Comparison of ENCODE assay signal across 24 cellular contexts in genomic region chr10:14669576-14669975, GRCh38.
"Had no signal": no experiment of that assay in that cellular context is flagged by ENCODE, and none has a peak within 500 bp of the region (broad histone marks: within the 10 kb centered on the region; RNA-seq: fewer than 3 reads in every experiment).

No MANE protein-coding gene starts in this region.

- H3K27ac Mint-ChIP-seq: activated CD4-positive, alpha-beta memory T cell treated with anti-CD3 and anti-CD28 coated beads for 36 hours; activated naive CD4-positive, alpha-beta T cell treated with anti-CD3 and anti-CD28 coated beads for 36 hours; activated naive CD8-positive, alpha-beta T cell treated with anti-CD3 and anti-CD28 coated beads, Interleukin-2, amount 50 U/mL, for 24 hours; activated T-helper 2 cell treated with anti-CD3 and anti-CD28 coated beads, Interferon-gamma antibody, Interleukin-2, Interleukin-4, amounts not matched to agents 10 μg/mL and 5 μg/mL and 100 μg/mL, durations not matched to agents 14 hours and 24 hours and 36 hours; stimulated activated naive CD8-positive, alpha-beta T cell treated with anti-CD3 and anti-CD28 coated beads, Interleukin-15, Interleukin-2, amounts not matched to agents 100 ng/mL and 50 ng/mL, for 24 hours; WTC11 had no signal

- ATAC-seq: activated naive CD8-positive, alpha-beta T cell treated with anti-CD3 and anti-CD28 coated beads, Interleukin-2, amount 50 U/mL, for 24 hours; foreskin keratinocyte; left lobe of liver; WTC11 had no signal

- H3K4me3 Mint-ChIP-seq: activated CD4-positive, alpha-beta memory T cell treated with anti-CD3 and anti-CD28 coated beads for 36 hours; activated naive CD4-positive, alpha-beta T cell treated with anti-CD3 and anti-CD28 coated beads for 36 hours; activated naive CD8-positive, alpha-beta T cell treated with anti-CD3 and anti-CD28 coated beads, Interleukin-2, amount 50 U/mL, for 24 hours; brain; stimulated activated naive CD8-positive, alpha-beta T cell treated with anti-CD3 and anti-CD28 coated beads, Interleukin-15, Interleukin-2, amounts not matched to agents 100 ng/mL and 50 ng/mL, for 24 hours; WTC11 had no signal

- DNase-seq: activated CD4-positive, alpha-beta memory T cell treated with anti-CD3 and anti-CD28 coated beads for 36 hours; activated CD4-positive, alpha-beta T cell treated with anti-CD3 and anti-CD28 coated beads for 4 hours; activated naive CD4-positive, alpha-beta T cell treated with anti-CD3 and anti-CD28 coated beads for 36 hours; activated naive CD8-positive, alpha-beta T cell treated with anti-CD3 and anti-CD28 coated beads, Interleukin-2, amount 50 U/mL, for 24 hours; activated T-cell treated with anti-CD3 and anti-CD28 coated beads, Interleukin-2, amount 50 U/mL, for 1 hour; anterior cingulate cortex; caudate nucleus; dorsolateral prefrontal cortex; foreskin keratinocyte; glutamatergic neuron; hypothalamus; islet precursor cell; midbrain; trophoblast cell had no signal

- H3K36me3 Mint-ChIP-seq: brain, WTC11 had no signal

- H3K27me3 Mint-ChIP-seq: activated CD4-positive, alpha-beta memory T cell treated with anti-CD3 and anti-CD28 coated beads for 36 hours; activated naive CD8-positive, alpha-beta T cell treated with anti-CD3 and anti-CD28 coated beads, Interleukin-2, amount 50 U/mL, for 24 hours; stimulated activated naive CD8-positive, alpha-beta T cell treated with anti-CD3 and anti-CD28 coated beads, Interleukin-15, Interleukin-2, amounts not matched to agents 100 ng/mL and 50 ng/mL, for 24 hours had no signal

- H3K4me1 ChIP-seq: prostate gland, right atrium auricular region had no signal

- H3K9me3 ChIP-seq: prostate gland, right atrium auricular region, suprapubic skin had no signal

- H3K36me3 ChIP-seq: prostate gland, right atrium auricular region, suprapubic skin had no signal

- H3K27me3 ChIP-seq: right atrium auricular region, suprapubic skin had no signal

- H3K27ac ChIP-seq: epithelial cell of prostate, foreskin keratinocyte, prostate gland, suprapubic skin had no signal

- H3K4me3 ChIP-seq: lung, prostate gland, right atrium auricular region, suprapubic skin had no signal
